In genomic region chr17:28744802-28745051, GRCh38 we compare ENCODE assay signal across 8 cellular contexts. TPM values are rescaled to one million over a fixed set of nuclear protein-coding genes. Genes with fewer than 3 reads are reported as not detected.
DNase-seq lines count a peak whose midpoint lies in the region; ATAC-seq, FAIRE-seq and TF ChIP-seq lines count a peak whose summit lies in the region.

No MANE protein-coding gene starts in this region.

- H3K36me3 Mint-ChIP-seq in activated CD4-positive, alpha-beta T cell treated with anti-CD3 and anti-CD28 coated beads, Interleukin-2, amount 10 ng/mL, durations not matched to agents 24 days and 14 days (ENCODE audit: low read depth): peaks cover 44% of the 10 kb centered on the region

- FAIRE-seq in H54 (lab: Jason Lieb, UNC): no peak

- peak overlapping the region; percentile 63 to 79 for H3K9ac ChIP-seq in liver (ENCODE audit: low read depth in 1 of 2, low read length in 2 of 2)

- H3K4me3 ChIP-seq in astrocyte of the cerebellum (ENCODE audit: low read depth, low read length) (peak overlapping the region; percentile 65), liver (ENCODE audit: low read depth in 1 of 3, low read length in 3 of 3) (peak overlapping the region; percentile 72 to 93 (median 82)), thymus (ENCODE audit: low read length) (peak overlapping the region; percentile 70)

- peak overlapping the region; percentile 94 for H3K4me3 Mint-ChIP-seq in activated CD4-positive, alpha-beta T cell treated with anti-CD3 and anti-CD28 coated beads, Interleukin-2, amount 10 ng/mL, durations not matched to agents 24 days and 14 days

- H3K9me3 ChIP-seq in liver (ENCODE audit: control insufficient read depth in 4 of 4, low read length in 3 of 4) (no peaks in the 10 kb centered on the region), thymus (ENCODE audit: control insufficient read depth) (no peaks in the 10 kb centered on the region)

- no peak for TF ChIP-seq POLR2A in H54 (IDR thresholded peaks at IDR 0.05; ENCODE audit: low read depth, low read length)

- no peaks in the 10 kb centered on the region for H3K27me3 ChIP-seq in liver (ENCODE audit: control insufficient read depth in 4 of 4, insufficient read depth in 4 of 4, low read length in 3 of 4)
- H3K27me3 ChIP-seq in thymus (ENCODE audit: control insufficient read depth, insufficient read depth): no peaks in the 10 kb centered on the region

- H3K4me1 ChIP-seq in liver (ENCODE audit: control insufficient read depth in 4 of 4, insufficient read depth in 4 of 4, low read length in 3 of 4) (peaks cover 16 to 45% (median 33%) of the 10 kb centered on the region in 4 donors), thymus (ENCODE audit: control insufficient read depth, insufficient read depth, low read length) (peaks cover 37% of the 10 kb centered on the region)

- TF ChIP-seq RAD21 in liver (IDR thresholded peaks at IDR 0.05): no peak

- TF ChIP-seq CTCF in astrocyte of the cerebellum (IDR thresholded peaks at IDR 0.05; ENCODE audit: low read depth, low read length, missing control alignments): no peak
- TF ChIP-seq CTCF in liver (IDR thresholded peaks at IDR 0.05; ENCODE audit: low read depth, low read length, missing input control): no peak

- ATAC-seq in HG02571 (IDR thresholded peaks at IDR 0.05; ENCODE audit: unreplicated experiment): no peak
- no peak for ATAC-seq in GM21723 (IDR thresholded peaks at IDR 0.05; ENCODE audit: unreplicated experiment)

- H3K9me3 Mint-ChIP-seq in activated CD4-positive, alpha-beta T cell treated with anti-CD3 and anti-CD28 coated beads, Interleukin-2, amount 10 ng/mL, durations not matched to agents 24 days and 14 days: no peaks in the 10 kb centered on the region

- intact Hi-C loops in activated CD4-positive, alpha-beta T cell treated with anti-CD3 and anti-CD28 coated beads, Interleukin-2, amount 10 ng/mL, durations not matched to agents 24 days and 14 days (cut with micrococcal nuclease): loop anchor here (1.0 kb wide), 1 partner anchor 16 kb away; the partner anchor contains the start of gene NEK8

- H3K27me3 Mint-ChIP-seq in activated CD4-positive, alpha-beta T cell treated with anti-CD3 and anti-CD28 coated beads, Interleukin-2, amount 10 ng/mL, durations not matched to agents 24 days and 14 days: no peaks in the 10 kb centered on the region

- in situ Hi-C loops in astrocyte of the cerebellum (cut with HindIII; ENCODE audit: low sequenced_read_pairs): loop anchor here (5.0 kb wide), 1 partner anchor 43 kb away; no protein-coding TSS in a partner anchor

- H3K4me1 Mint-ChIP-seq in activated CD4-positive, alpha-beta T cell treated with anti-CD3 and anti-CD28 coated beads, Interleukin-2, amount 10 ng/mL, durations not matched to agents 24 days and 14 days: peaks cover 37% of the 10 kb centered on the region

- peak overlapping the region; percentile 74 to 92 for H3K27ac ChIP-seq in liver (ENCODE audit: low read depth in 1 of 2, low read length in 2 of 2)
- peak overlapping the region; percentile 74 for H3K27ac ChIP-seq in thymus (ENCODE audit: low read depth)

- WGBS in liver: 2% methylated on average over 11 of the region's 11 CpGs
- 7% methylated on average over 11 of the region's 11 CpGs for WGBS in thymus

- peaks cover 4 to 27% (median 18%) of the 10 kb centered on the region in 4 donors for H3K36me3 ChIP-seq in liver (ENCODE audit: control insufficient read depth in 4 of 4, insufficient read depth in 3 of 4, low read depth in 1 of 4, low read length in 3 of 4)
- peaks cover 28% of the 10 kb centered on the region for H3K36me3 ChIP-seq in thymus (ENCODE audit: control insufficient read depth, insufficient read depth)

- peak overlapping the region; percentile 86 for H3K27ac Mint-ChIP-seq in activated CD4-positive, alpha-beta T cell treated with anti-CD3 and anti-CD28 coated beads, Interleukin-2, amount 10 ng/mL, durations not matched to agents 24 days and 14 days

- no peak for DNase-seq in activated CD4-positive, alpha-beta T cell treated with anti-CD3 and anti-CD28 coated beads, Interleukin-2, amount 10 ng/mL, durations not matched to agents 24 days and 14 days
- DNase-seq in activated CD4-positive, alpha-beta T cell treated with anti-CD3 and anti-CD28 coated beads, Interleukin-2, amount 50 U/mL, for 4 hours: no peak
- DNase-seq in astrocyte of the cerebellum (ENCODE audit: low read depth): no peak
- DNase-seq in H54 (ENCODE audit: insufficient read length, low spot score): no peak

TF ChIP-seq in liver, 16 proteins besides CTCF, POLR2A, EP300 and RAD21:
- TF ChIP-seq NR2F2 (IDR thresholded peaks at IDR 0.05) (no peak), HNF4A (conservative IDR thresholded peaks at IDR 0.05) (no peak), FOXA1 (IDR thresholded peaks at IDR 0.05) (no peak), ZBTB33 (IDR thresholded peaks at IDR 0.05) (no peak), MAX (IDR thresholded peaks at IDR 0.05) (no peak), SP1 (IDR thresholded peaks at IDR 0.05) (no peak), HNF4G (IDR thresholded peaks at IDR 0.05) (no peak)

RNA-seq across cellular contexts. Expression of gene TRAF4, which starts 0.9 kb away (rescaled TPM):
- total RNA-seq in activated CD4-positive, alpha-beta T cell treated with anti-CD3 and anti-CD28 coated beads, Interleukin-2, amount 10 ng/mL, durations not matched to agents 24 days and 14 days: 155 and 168 TPM in 2 replicates
- 10 to 100 TPM in 1 of 2 donors, 1 to 10 TPM in 1; 8.5 to 32.0 TPM for total RNA-seq in liver
- polyA plus RNA-seq in liver: 10 to 100 TPM; 16.2 to 31.5 TPM
- 29.3 TPM for polyA plus RNA-seq in thymus

RNA-seq across cellular contexts. Expression of gene NEK8, which starts 16.1 kb away (rescaled TPM):
- total RNA-seq in activated CD4-positive, alpha-beta T cell treated with anti-CD3 and anti-CD28 coated beads, Interleukin-2, amount 10 ng/mL, durations not matched to agents 24 days and 14 days: 5.5 and 6.1 TPM in 2 replicates
- total RNA-seq in liver: 1 to 10 TPM; 6.3 to 7.8 TPM
- polyA plus RNA-seq in liver (1 to 10 TPM; 1.7 to 2.7 TPM), thymus (5.1 TPM)

RNA-seq across cellular contexts. Expression of gene TLCD1, which starts 18.7 kb away (rescaled TPM):
- 12.5 and 16.8 TPM in 2 replicates for total RNA-seq in activated CD4-positive, alpha-beta T cell treated with anti-CD3 and anti-CD28 coated beads, Interleukin-2, amount 10 ng/mL, durations not matched to agents 24 days and 14 days
- 1 to 10 TPM; 4.4 to 7.9 TPM for total RNA-seq in liver
- polyA plus RNA-seq in liver (1 to 10 TPM; 5.1 to 8.8 TPM), thymus (9.2 TPM)

RNA-seq across cellular contexts. Expression of gene RPL23A, which starts 24.9 kb away (rescaled TPM):
- 1,588 and 1,610 TPM in 2 replicates for total RNA-seq in activated CD4-positive, alpha-beta T cell treated with anti-CD3 and anti-CD28 coated beads, Interleukin-2, amount 10 ng/mL, durations not matched to agents 24 days and 14 days
- 100 to 1,000 TPM; 106 to 189 TPM for total RNA-seq in liver
- 100 to 1,000 TPM; 484 to 507 TPM for polyA plus RNA-seq in liver
- polyA plus RNA-seq in thymus: 1,777 TPM

RNA-seq across cellular contexts. Expression of gene RAB34, which starts 27.1 kb away (rescaled TPM):
- total RNA-seq in activated CD4-positive, alpha-beta T cell treated with anti-CD3 and anti-CD28 coated beads, Interleukin-2, amount 10 ng/mL, durations not matched to agents 24 days and 14 days: 19.2 and 20.6 TPM in 2 replicates
- total RNA-seq in liver: 10 to 100 TPM in 1 of 2 donors, 1 to 10 TPM in 1; 5.6 to 14.3 TPM
- 1 to 10 TPM; 4.5 to 9.6 TPM for polyA plus RNA-seq in liver
- 81.9 TPM for polyA plus RNA-seq in thymus
